Comparison of ENCODE assay signal across 1 cellular context in genomic region chr2:241235396-241235795, GRCh38.
TF ChIP-seq lines count a peak whose summit lies in the region.

No MANE protein-coding gene starts in this region.

TF ChIP-seq in HepG2, 621 proteins besides CTCF, POLR2A, EP300 and RAD21:
- TF ChIP-seq ZBTB39 (CRISPR knock-in tag; IDR thresholded peaks at IDR 0.05) (0 out of 2 replicates have a peak, but pooled peaks have one; percentile 18), RBM22 (optimal IDR thresholded peaks at IDR 0.05; ENCODE audit: low read length) (peak; percentile 58), ZNF296 (CRISPR knock-in tag; conservative IDR thresholded peaks at IDR 0.05) (no peak), ZNF672 (CRISPR knock-in tag; IDR thresholded peaks at IDR 0.05) (no peak), ZNF777 (CRISPR knock-in tag; IDR thresholded peaks at IDR 0.05) (no peak), AGO1 (IDR thresholded peaks at IDR 0.05; ENCODE audit: low read depth, low read length, poor library complexity, severe bottlenecking) (no peak), SMC3 (IDR thresholded peaks at IDR 0.05; ENCODE audit: low read length) (no peak), ZNF121 (CRISPR knock-in tag; IDR thresholded peaks at IDR 0.05) (no peak)
